Comparison of ENCODE assay signal across 2 cellular contexts in genomic region chr5:43554497-43554896, GRCh38.
TF ChIP-seq lines count a peak whose summit lies in the region.

No MANE protein-coding gene starts in this region.

TF ChIP-seq in SK-N-SH, 30 proteins besides CTCF, POLR2A, EP300 and RAD21 (continued from another document):
- no peak for TF ChIP-seq PBX3 (IDR thresholded peaks at IDR 0.05)
- TF ChIP-seq USF2 (IDR thresholded peaks at IDR 0.05; ENCODE audit: borderline replicate concordance, low read depth, low read length) = no peak
- TF ChIP-seq GATA2 (CRISPR knock-in tag; IDR thresholded peaks at IDR 0.05) = no peak
- no peak for TF ChIP-seq REST (IDR thresholded peaks at IDR 0.05; ENCODE audit: low read depth, low read length)
- no peak for TF ChIP-seq NRF1 (IDR thresholded peaks at IDR 0.05; ENCODE audit: low read depth, low read length)
- no peak for TF ChIP-seq TCF12 (IDR thresholded peaks at IDR 0.05)
- TF ChIP-seq ELF1 (IDR thresholded peaks at IDR 0.05) = no peak
- no peak for TF ChIP-seq JUND (IDR thresholded peaks at IDR 0.05)
TF ChIP-seq in SK-N-SH: peak in this region for 0.

TF ChIP-seq in SK-N-SH treated with all-trans-retinoic acid at 6 μM for 48 hours, 23 proteins besides CTCF, POLR2A, EP300 and RAD21 (continued from another document):
- TF ChIP-seq TSHZ2 (CRISPR knock-in tag; IDR thresholded peaks at IDR 0.05) (no peak), SNAI2 (CRISPR knock-in tag; IDR thresholded peaks at IDR 0.05) (no peak), ARNTL (CRISPR knock-in tag; IDR thresholded peaks at IDR 0.05; ENCODE audit: borderline replicate concordance, low read depth) (no peak), RARB (CRISPR knock-in tag; IDR thresholded peaks at IDR 0.05) (no peak), OSR1 (CRISPR knock-in tag; IDR thresholded peaks at IDR 0.05) (no peak), PATZ1 (CRISPR knock-in tag; IDR thresholded peaks at IDR 0.05; ENCODE audit: borderline replicate concordance) (no peak), ZFP30 (CRISPR knock-in tag; IDR thresholded peaks at IDR 0.05) (no peak)
TF ChIP-seq in SK-N-SH treated with all-trans-retinoic acid at 6 μM for 48 hours: peak in this region for 0.
